1 cellular context compared by ENCODE assay signal in genomic region chr10:22365644-22366565, GRCh38.
TF ChIP-seq lines count a peak whose summit lies in the region.

No MANE protein-coding gene starts in this region.

TF ChIP-seq in GM23338, 12 proteins besides CTCF, POLR2A, EP300 and RAD21 (continued from another document):
- TF ChIP-seq, protein P1, sequence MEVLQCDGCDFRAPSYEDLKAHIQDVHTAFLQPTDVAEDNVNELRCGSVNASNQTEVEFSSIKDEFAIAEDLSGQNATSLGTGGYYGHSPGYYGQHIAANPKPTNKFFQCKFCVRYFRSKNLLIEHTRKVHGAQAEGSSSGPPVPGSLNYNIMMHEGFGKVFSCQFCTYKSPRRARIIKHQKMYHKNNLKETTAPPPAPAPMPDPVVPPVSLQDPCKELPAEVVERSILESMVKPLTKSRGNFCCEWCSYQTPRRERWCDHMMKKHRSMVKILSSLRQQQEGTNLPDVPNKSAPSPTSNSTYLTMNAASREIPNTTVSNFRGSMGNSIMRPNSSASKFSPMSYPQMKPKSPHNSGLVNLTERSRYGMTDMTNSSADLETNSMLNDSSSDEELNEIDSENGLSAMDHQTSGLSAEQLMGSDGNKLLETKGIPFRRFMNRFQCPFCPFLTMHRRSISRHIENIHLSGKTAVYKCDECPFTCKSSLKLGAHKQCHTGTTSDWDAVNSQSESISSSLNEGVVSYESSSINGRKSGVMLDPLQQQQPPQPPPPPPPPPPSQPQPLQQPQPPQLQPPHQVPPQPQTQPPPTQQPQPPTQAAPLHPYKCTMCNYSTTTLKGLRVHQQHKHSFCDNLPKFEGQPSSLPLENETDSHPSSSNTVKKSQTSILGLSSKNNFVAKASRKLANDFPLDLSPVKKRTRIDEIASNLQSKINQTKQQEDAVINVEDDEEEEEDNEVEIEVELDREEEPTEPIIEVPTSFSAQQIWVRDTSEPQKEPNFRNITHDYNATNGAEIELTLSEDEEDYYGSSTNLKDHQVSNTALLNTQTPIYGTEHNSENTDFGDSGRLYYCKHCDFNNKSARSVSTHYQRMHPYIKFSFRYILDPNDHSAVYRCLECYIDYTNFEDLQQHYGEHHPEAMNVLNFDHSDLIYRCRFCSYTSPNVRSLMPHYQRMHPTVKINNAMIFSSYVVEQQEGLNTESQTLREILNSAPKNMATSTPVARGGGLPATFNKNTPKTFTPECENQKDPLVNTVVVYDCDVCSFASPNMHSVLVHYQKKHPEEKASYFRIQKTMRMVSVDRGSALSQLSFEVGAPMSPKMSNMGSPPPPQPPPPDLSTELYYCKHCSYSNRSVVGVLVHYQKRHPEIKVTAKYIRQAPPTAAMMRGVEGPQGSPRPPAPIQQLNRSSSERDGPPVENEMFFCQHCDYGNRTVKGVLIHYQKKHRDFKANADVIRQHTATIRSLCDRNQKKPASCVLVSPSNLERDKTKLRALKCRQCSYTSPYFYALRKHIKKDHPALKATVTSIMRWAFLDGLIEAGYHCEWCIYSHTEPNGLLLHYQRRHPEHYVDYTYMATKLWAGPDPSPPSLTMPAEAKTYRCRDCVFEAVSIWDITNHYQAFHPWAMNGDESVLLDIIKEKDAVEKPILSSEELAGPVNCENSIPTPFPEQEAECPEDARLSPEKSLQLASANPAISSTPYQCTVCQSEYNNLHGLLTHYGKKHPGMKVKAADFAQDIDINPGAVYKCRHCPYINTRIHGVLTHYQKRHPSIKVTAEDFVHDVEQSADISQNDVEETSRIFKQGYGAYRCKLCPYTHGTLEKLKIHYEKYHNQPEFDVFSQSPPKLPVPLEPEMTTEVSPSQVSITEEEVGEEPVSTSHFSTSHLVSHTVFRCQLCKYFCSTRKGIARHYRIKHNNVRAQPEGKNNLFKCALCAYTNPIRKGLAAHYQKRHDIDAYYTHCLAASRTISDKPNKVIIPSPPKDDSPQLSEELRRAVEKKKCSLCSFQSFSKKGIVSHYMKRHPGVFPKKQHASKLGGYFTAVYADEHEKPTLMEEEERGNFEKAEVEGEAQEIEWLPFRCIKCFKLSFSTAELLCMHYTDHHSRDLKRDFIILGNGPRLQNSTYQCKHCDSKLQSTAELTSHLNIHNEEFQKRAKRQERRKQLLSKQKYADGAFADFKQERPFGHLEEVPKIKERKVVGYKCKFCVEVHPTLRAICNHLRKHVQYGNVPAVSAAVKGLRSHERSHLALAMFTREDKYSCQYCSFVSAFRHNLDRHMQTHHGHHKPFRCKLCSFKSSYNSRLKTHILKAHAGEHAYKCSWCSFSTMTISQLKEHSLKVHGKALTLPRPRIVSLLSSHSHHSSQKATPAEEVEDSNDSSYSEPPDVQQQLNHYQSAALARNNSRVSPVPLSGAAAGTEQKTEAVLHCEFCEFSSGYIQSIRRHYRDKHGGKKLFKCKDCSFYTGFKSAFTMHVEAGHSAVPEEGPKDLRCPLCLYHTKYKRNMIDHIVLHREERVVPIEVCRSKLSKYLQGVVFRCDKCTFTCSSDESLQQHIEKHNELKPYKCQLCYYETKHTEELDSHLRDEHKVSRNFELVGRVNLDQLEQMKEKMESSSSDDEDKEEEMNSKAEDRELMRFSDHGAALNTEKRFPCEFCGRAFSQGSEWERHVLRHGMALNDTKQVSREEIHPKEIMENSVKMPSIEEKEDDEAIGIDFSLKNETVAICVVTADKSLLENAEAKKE (CRISPR knock-in tag; IDR thresholded peaks at IDR 0.05), result no peak
- TF ChIP-seq REST (IDR thresholded peaks at IDR 0.05; ENCODE audit: unreplicated experiment) (no peak), STAT1 (IDR thresholded peaks at IDR 0.05; ENCODE audit: unreplicated experiment) (no peak), ETS1 (IDR thresholded peaks at IDR 0.05) (no peak), ZNF114 (CRISPR knock-in tag; IDR thresholded peaks at IDR 0.05) (no peak), EZH2phosphoT487 (IDR thresholded peaks at IDR 0.05; ENCODE audit: unreplicated experiment) (no peak), JUNB (IDR thresholded peaks at IDR 0.05; ENCODE audit: unreplicated experiment) (no peak)
